12 cellular contexts compared by ENCODE assay signal in the genomic region with DNA sequence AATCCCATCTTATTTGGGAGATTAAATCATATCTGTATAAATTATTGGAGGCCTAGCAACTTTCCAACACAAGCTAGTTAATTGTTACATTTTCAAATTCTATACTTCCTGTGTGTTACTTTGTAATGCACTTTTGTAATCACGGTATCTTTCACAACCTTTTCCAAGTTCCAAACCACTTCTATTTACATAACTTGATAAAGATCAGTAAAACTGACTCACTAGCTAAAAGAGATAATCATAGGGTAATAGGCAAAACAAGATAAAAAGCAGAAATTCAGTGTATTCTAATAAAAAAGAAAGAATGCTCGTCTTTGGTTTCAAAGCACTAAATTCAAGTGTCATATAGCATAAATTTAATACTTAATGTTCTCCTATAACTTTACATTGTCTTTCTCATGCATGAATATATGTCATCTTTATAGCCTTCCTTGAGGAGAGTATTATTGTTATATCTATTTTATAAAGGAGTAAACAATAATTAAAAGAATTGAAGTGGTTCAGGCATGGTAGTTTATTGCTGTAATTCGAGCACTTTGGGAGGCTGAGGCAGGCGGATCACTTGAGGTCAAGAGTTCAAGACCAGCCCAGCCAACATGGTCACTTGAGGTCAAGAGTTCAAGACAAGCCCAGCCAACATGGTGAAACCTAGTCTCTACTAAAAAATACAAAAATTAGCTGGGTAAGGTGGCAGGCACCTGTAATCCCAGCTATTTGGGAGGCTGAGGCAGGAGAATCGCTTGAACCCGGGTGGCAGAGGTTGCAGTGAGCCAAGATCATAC.
DNase-seq lines count a peak whose midpoint lies in the region; ATAC-seq, FAIRE-seq and TF ChIP-seq lines count a peak whose summit lies in the region.
"Had no signal": no experiment of that assay in that cellular context is flagged by ENCODE, and none has a peak within 500 bp of the region (broad histone marks: within the 10 kb centered on the region; RNA-seq: fewer than 3 reads in every experiment).

No MANE protein-coding gene starts in this region.

- H3K9me2 ChIP-seq in PC-3 (replicated peaks; ENCODE audit: low read length), result no peaks in the 10 kb centered on the region

- H3K4me2 ChIP-seq in PC-3 (ENCODE audit: low read length) (peak overlapping the region; percentile 46), endothelial cell of umbilical vein (ENCODE audit: insufficient read depth, low read length) (peak overlapping the region; percentile 70)

- H3K36me3 Mint-ChIP-seq in activated CD8-positive, alpha-beta T cell treated with anti-CD3 and anti-CD28 coated beads, Interleukin-2, amount 10 ng/mL, durations not matched to agents 7 days and 5 days (ENCODE audit: low read depth), result no peaks in the 10 kb centered on the region
- H3K36me3 Mint-ChIP-seq: activated naive CD4-positive, alpha-beta T cell treated with anti-CD3 and anti-CD28 coated beads, Interleukin-2, amount 50 U/mL, for 24 hours; naive thymus-derived CD8-positive, alpha-beta T cell had no signal

- no peak overlapping the region for H3K4me3 Mint-ChIP-seq in activated CD8-positive, alpha-beta T cell treated with anti-CD3 and anti-CD28 coated beads, Interleukin-2, amount 10 ng/mL, durations not matched to agents 7 days and 5 days
- H3K4me3 Mint-ChIP-seq: activated naive CD4-positive, alpha-beta T cell treated with anti-CD3 and anti-CD28 coated beads, Interleukin-2, amount 50 U/mL, for 24 hours had no signal

- ATAC-seq in PC-3, result peak; percentile 76
- ATAC-seq in activated CD8-positive, alpha-beta T cell treated with anti-CD3 and anti-CD28 coated beads, Interleukin-2, amount 10 ng/mL, durations not matched to agents 7 days and 5 days, result no peak
- ATAC-seq: naive thymus-derived CD8-positive, alpha-beta T cell had no signal

- CTCF ChIA-PET in PC-3 (lab: Charles Lee) (interaction anchor here (1.0 kb wide), 1 partner anchor 105 kb away, joined by 4 read pairs; no protein-coding TSS in a partner anchor), endothelial cell of umbilical vein (lab: Charles Lee) (interaction anchor here (1.4 to 1.6 kb wide), 3 partner anchors 104 to 317 kb away, joined by 3 to 4 read pairs (median 4); no protein-coding TSS in a partner anchor)
- CTCF ChIA-PET in activated CD8-positive, alpha-beta T cell treated with anti-CD3 and anti-CD28 coated beads, Interleukin-2, amount 10 ng/mL, durations not matched to agents 7 days and 5 days (lab: Charles Lee), result no interaction called here

- no peak for TF ChIP-seq POLR2A in endothelial cell of umbilical vein (IDR thresholded peaks at IDR 0.05; ENCODE audit: low read depth, low read length)

- H3K9me3 ChIP-seq in PC-3 (ENCODE audit: low read length), result no peaks in the 10 kb centered on the region
- H3K9me3 ChIP-seq in endothelial cell of umbilical vein (replicated peaks; ENCODE audit: control insufficient read depth, insufficient read depth, low read length), result no peaks in the 10 kb centered on the region

- H3K27ac Mint-ChIP-seq in activated CD8-positive, alpha-beta T cell treated with anti-CD3 and anti-CD28 coated beads, Interleukin-2, amount 10 ng/mL, durations not matched to agents 7 days and 5 days, result no peak overlapping the region
- H3K27ac Mint-ChIP-seq: activated naive CD4-positive, alpha-beta T cell treated with anti-CD3 and anti-CD28 coated beads, Interleukin-2, amount 50 U/mL, for 24 hours; naive thymus-derived CD8-positive, alpha-beta T cell had no signal

- H3K27ac ChIP-seq in PC-3 (ENCODE audit: low read length), result peak overlapping the region; percentile 83
- peak overlapping the region; percentile 57 for H3K27ac ChIP-seq in endothelial cell of umbilical vein (ENCODE audit: insufficient read depth, low read depth, low read length)
- H3K27ac ChIP-seq: WERI-Rb-1 had no signal

- H3K9ac ChIP-seq in PC-3 (ENCODE audit: low read length) (peak overlapping the region; percentile 16; the same call in 1 of the 2 replicates), endothelial cell of umbilical vein (replicated peaks; ENCODE audit: extremely low read depth, insufficient read depth, low read length) (peak overlapping the region; percentile 9)

- H3K27me3 ChIP-seq in PC-3 (ENCODE audit: low read length) (no peaks in the 10 kb centered on the region), endothelial cell of umbilical vein (ENCODE audit: control insufficient read depth in 2 of 2, insufficient read depth in 2 of 2, low read length in 2 of 2) (no peaks in the 10 kb centered on the region)

- no peaks in the 10 kb centered on the region for H3K36me3 ChIP-seq in PC-3 (ENCODE audit: low read depth, low read length)
- no peaks in the 10 kb centered on the region for H3K36me3 ChIP-seq in endothelial cell of umbilical vein (ENCODE audit: control insufficient read depth in 2 of 2, extremely low read depth in 1 of 2, insufficient read depth in 2 of 2, low read length in 2 of 2)
- H3K36me3 ChIP-seq: WERI-Rb-1 had no signal

- TF ChIP-seq CTCF in PC-3 (conservative IDR thresholded peaks at IDR 0.05; ENCODE audit: low read depth, low read length) (no peak), endothelial cell of umbilical vein (IDR thresholded peaks at IDR 0.05; ENCODE audit: extremely low read depth in 1 of 2, insufficient read depth in 1 of 2, low read depth in 1 of 2, low read length in 2 of 2) (no peak), retinal pigment epithelial cell (conservative IDR thresholded peaks at IDR 0.05; ENCODE audit: low read depth, low read length) (no peak)

- H4K20me1 ChIP-seq in PC-3 (ENCODE audit: low read length), result no peaks in the 10 kb centered on the region
- H4K20me1 ChIP-seq in endothelial cell of umbilical vein (replicated peaks; ENCODE audit: control insufficient read depth, extremely low read depth, insufficient read depth, low read length), result no peaks in the 10 kb centered on the region

- H3K27me3 Mint-ChIP-seq in activated CD8-positive, alpha-beta T cell treated with anti-CD3 and anti-CD28 coated beads, Interleukin-2, amount 10 ng/mL, durations not matched to agents 7 days and 5 days (ENCODE audit: low read depth), result no peaks in the 10 kb centered on the region

- POLR2A ChIA-PET in PC-3 (lab: Charles Lee; ENCODE audit: unreplicated experiment), result interaction anchor here (0.6 kb wide), 1 partner anchor 11 kb away, joined by 4 read pairs; no protein-coding TSS in a partner anchor
- POLR2A ChIA-PET in endothelial cell of umbilical vein (lab: Charles Lee), result no interaction called here
- POLR2A ChIA-PET in activated CD8-positive, alpha-beta T cell treated with anti-CD3 and anti-CD28 coated beads, Interleukin-2, amount 10 ng/mL, durations not matched to agents 7 days and 5 days (lab: Charles Lee), result no interaction called here

- peak; percentile 43 for FAIRE-seq in endothelial cell of umbilical vein (lab: Jason Lieb, UNC)

- H3K4me3 ChIP-seq in PC-3 (ENCODE audit: low read length) (no peak overlapping the region), endothelial cell of umbilical vein (replicated peaks in 1 of 3; ENCODE audit: insufficient read depth in 1 of 3, low read depth in 1 of 3, low read length in 3 of 3) (no peak overlapping the region), retinal pigment epithelial cell (ENCODE audit: low read length) (no peak overlapping the region)

- H3K4me1 Mint-ChIP-seq in activated CD8-positive, alpha-beta T cell treated with anti-CD3 and anti-CD28 coated beads, Interleukin-2, amount 10 ng/mL, durations not matched to agents 7 days and 5 days (ENCODE audit: low read depth), result no peaks in the 10 kb centered on the region
- H3K4me1 Mint-ChIP-seq: activated naive CD4-positive, alpha-beta T cell treated with anti-CD3 and anti-CD28 coated beads, Interleukin-2, amount 50 U/mL, for 24 hours had no signal

- DNase-seq in H4 (ENCODE audit: low spot score), result peak; percentile 81
- DNase-seq in PC-3, result peak; percentile 79
- DNase-seq in endothelial cell of umbilical vein (ENCODE audit: low read depth, low spot score), result peak; percentile 52
- DNase-seq in retinal pigment epithelial cell (ENCODE audit: low read depth), result peak; percentile 37
- DNase-seq in activated CD8-positive, alpha-beta T cell treated with anti-CD3 and anti-CD28 coated beads, Interleukin-2, amount 10 ng/mL, durations not matched to agents 7 days and 5 days, result no peak
- no peak for DNase-seq in posterior cingulate gyrus
- DNase-seq in NCI-H526 (lab: John Stamatoyannopoulos, UW), result no peak
- DNase-seq: foreskin melanocyte; naive thymus-derived CD8-positive, alpha-beta T cell; NCI-H510A; WERI-Rb-1 had no signal

- H3K79me2 ChIP-seq in PC-3 (ENCODE audit: low read length) (no peaks in the 10 kb centered on the region), endothelial cell of umbilical vein (ENCODE audit: control insufficient read depth, insufficient read depth, low read length) (no peaks in the 10 kb centered on the region)

- no peaks in the 10 kb centered on the region for H3K9me1 ChIP-seq in endothelial cell of umbilical vein (replicated peaks; ENCODE audit: control insufficient read depth, extremely low read depth, insufficient read depth, low read length)

- no TSS peak for BruUV-seq in PC-3 (replicated peaks; lab: Mats Ljungman, UMichigan)
- no TSS peak for BruUV-seq in endothelial cell of umbilical vein (replicated peaks; lab: Mats Ljungman, UMichigan)

- dilution Hi-C loops in endothelial cell of umbilical vein (cut with MboI; ENCODE audit: extremely low pct_ligation_motif_present, low sequenced_read_pairs), result no loop called here

- H2AFZ ChIP-seq in PC-3 (ENCODE audit: low read length) (no peak overlapping the region), endothelial cell of umbilical vein (ENCODE audit: low read depth, low read length) (no peak overlapping the region)

- peaks cover 8% of the 10 kb centered on the region for H3F3A ChIP-seq in PC-3 (ENCODE audit: low read length, unreplicated experiment)

- H3K4me1 ChIP-seq in PC-3 (ENCODE audit: insufficient read depth, low read length) (peaks cover 41% of the 10 kb centered on the region), endothelial cell of umbilical vein (ENCODE audit: control insufficient read depth, extremely low read depth, insufficient read depth, low read length) (peaks cover 26% of the 10 kb centered on the region)

- intact Hi-C loops in PC-3 (cut with micrococcal nuclease), result loop anchor here (10.0 kb wide), 1 partner anchor 62 kb away; no protein-coding TSS in a partner anchor
- intact Hi-C loops in endothelial cell of umbilical vein (cut with micrococcal nuclease), result loop anchor here (5.0 kb wide), 2 partner anchors 125 to 145 kb away; no protein-coding TSS in a partner anchor
- intact Hi-C loops in posterior cingulate gyrus (cut with DNase I), result no loop called here

- no peaks in the 10 kb centered on the region for H3K9me3 Mint-ChIP-seq in activated CD8-positive, alpha-beta T cell treated with anti-CD3 and anti-CD28 coated beads, Interleukin-2, amount 10 ng/mL, durations not matched to agents 7 days and 5 days (ENCODE audit: insufficient read depth)
- H3K9me3 Mint-ChIP-seq: activated naive CD4-positive, alpha-beta T cell treated with anti-CD3 and anti-CD28 coated beads, Interleukin-2, amount 50 U/mL, for 24 hours; naive thymus-derived CD8-positive, alpha-beta T cell had no signal

TF ChIP-seq in endothelial cell of umbilical vein, 7 proteins besides CTCF, POLR2A, EP300 and RAD21 (continues in another document):
- no peak for TF ChIP-seq MAX (IDR thresholded peaks at IDR 0.05; ENCODE audit: insufficient read depth, insufficient read length)

Comparison
In these comparisons a context has a peak if more than half of its experiments do, and no peak if none do; other contexts are left out.
1. DNase-seq: peak in H4 (single experiment), PC-3 (single experiment), endothelial cell of umbilical vein (single experiment) and retinal pigment epithelial cell (single experiment); none in activated CD8-positive, alpha-beta T cell treated with anti-CD3 and anti-CD28 coated beads, Interleukin-2, amount 10 ng/mL, durations not matched to agents 7 days and 5 days (single experiment), posterior cingulate gyrus (0 of 10) and NCI-H526 (0 of 2).